In the genomic region with DNA sequence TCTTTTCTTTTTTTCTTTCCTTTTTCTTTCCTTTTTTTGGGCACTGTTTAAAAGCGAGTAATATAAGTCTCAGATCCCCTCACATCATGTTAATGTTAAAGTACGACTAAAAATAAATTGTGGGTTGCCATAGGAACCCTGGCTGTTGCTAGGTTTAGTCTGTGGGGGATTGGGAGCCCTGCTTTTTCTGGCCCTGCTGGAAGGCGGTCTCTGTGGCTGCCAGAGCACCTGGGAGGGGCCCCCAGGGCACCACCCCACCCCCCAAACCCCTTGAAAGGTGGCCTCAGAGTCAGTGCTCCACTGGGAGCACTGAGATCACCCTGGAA, we compare ENCODE assay signal across 28 cellular contexts.
DNase-seq lines count a peak whose midpoint lies in the region; TF ChIP-seq lines count a peak whose summit lies in the region.
"Had no signal": no experiment of that assay in that cellular context is flagged by ENCODE, and none has a peak within 500 bp of the region (broad histone marks: within the 10 kb centered on the region; RNA-seq: fewer than 3 reads in every experiment).

No MANE protein-coding gene starts in this region.

- no peak overlapping the region for H3K4me3 ChIP-seq in dorsolateral prefrontal cortex
- H3K4me3 ChIP-seq in uterus: no peak overlapping the region
- H3K4me3 ChIP-seq: body of pancreas, colonic mucosa, esophagus muscularis mucosa, gastroesophageal sphincter, pancreas, sigmoid colon, tibial artery had no signal

- no peaks in the 10 kb centered on the region for H3K36me3 Mint-ChIP-seq in activated naive CD4-positive, alpha-beta T cell treated with anti-CD3 and anti-CD28 coated beads for 36 hours (ENCODE audit: low read depth)
- H3K36me3 Mint-ChIP-seq in activated naive CD4-positive, alpha-beta T cell treated with anti-CD3 and anti-CD28 coated beads, Interleukin-2, amount 10 ng/mL, durations not matched to agents 7 days and 5 days: no peaks in the 10 kb centered on the region
- H3K36me3 Mint-ChIP-seq: CD8-positive, alpha-beta memory T cell; memory B cell; naive thymus-derived CD4-positive, alpha-beta T cell had no signal

- H3K27ac ChIP-seq in dorsolateral prefrontal cortex (peak overlapping the region in 57 of 59 donors; percentile 6 to 91 (median 73)), uterus (peak overlapping the region; percentile 44 to 55)
- H3K27ac ChIP-seq: body of pancreas, colonic mucosa, pancreas, tibial artery had no signal

- peak overlapping the region; percentile 10 for H3K27ac Mint-ChIP-seq in activated naive CD4-positive, alpha-beta T cell treated with anti-CD3 and anti-CD28 coated beads for 36 hours
- H3K27ac Mint-ChIP-seq in activated naive CD4-positive, alpha-beta T cell treated with anti-CD3 and anti-CD28 coated beads, Interleukin-2, amount 10 ng/mL, durations not matched to agents 7 days and 5 days: no peak overlapping the region
- H3K27ac Mint-ChIP-seq: activated CD4-positive, alpha-beta memory T cell treated with anti-CD3 and anti-CD28 coated beads, Interleukin-2, amount 10 ng/mL, durations not matched to agents 7 days and 5 days; CD8-positive, alpha-beta memory T cell; endodermal cell; memory B cell; naive thymus-derived CD4-positive, alpha-beta T cell had no signal

- no peaks in the 10 kb centered on the region for H3K9me3 Mint-ChIP-seq in activated naive CD4-positive, alpha-beta T cell treated with anti-CD3 and anti-CD28 coated beads for 36 hours
- H3K9me3 Mint-ChIP-seq in activated naive CD4-positive, alpha-beta T cell treated with anti-CD3 and anti-CD28 coated beads, Interleukin-2, amount 10 ng/mL, durations not matched to agents 7 days and 5 days: no peaks in the 10 kb centered on the region
- H3K9me3 Mint-ChIP-seq: activated CD4-positive, alpha-beta memory T cell treated with anti-CD3 and anti-CD28 coated beads, Interleukin-2, amount 10 ng/mL, durations not matched to agents 7 days and 5 days; CD8-positive, alpha-beta memory T cell; endodermal cell; memory B cell; naive thymus-derived CD4-positive, alpha-beta T cell had no signal

- no peaks in the 10 kb centered on the region for H3K27me3 ChIP-seq in dorsolateral prefrontal cortex
- H3K27me3 ChIP-seq in uterus: no peaks in the 10 kb centered on the region
- H3K27me3 ChIP-seq: body of pancreas, colonic mucosa, esophagus muscularis mucosa, gastroesophageal sphincter, pancreas, sigmoid colon, tibial artery had no signal

- no peaks in the 10 kb centered on the region for H3K9me3 ChIP-seq in uterus
- H3K9me3 ChIP-seq: body of pancreas, colonic mucosa, esophagus muscularis mucosa, gastroesophageal sphincter, pancreas, sigmoid colon, tibial artery had no signal

- no peak for DNase-seq in activated naive CD4-positive, alpha-beta T cell treated with anti-CD3 and anti-CD28 coated beads for 36 hours
- no peak for DNase-seq in activated naive CD4-positive, alpha-beta T cell treated with anti-CD3 and anti-CD28 coated beads, Interleukin-2, amount 10 ng/mL, durations not matched to agents 7 days and 5 days
- DNase-seq in dorsolateral prefrontal cortex: peak in 1 of 10 donors; percentile 24
- DNase-seq in middle frontal gyrus (ENCODE audit: extremely low spot score, low spot score): peak; percentile 46
- no peak for DNase-seq in uterus
- no peak for DNase-seq in RKO (ENCODE audit: low spot score)
- no peak for DNase-seq in NCI-H187 (lab: John Stamatoyannopoulos, UW)
- DNase-seq in activated CD8-positive, alpha-beta memory T cell treated with anti-CD3 and anti-CD28 coated beads, Interleukin-2, amount 50 U/mL, for 48 hours: no peak
- DNase-seq: activated CD4-positive, alpha-beta memory T cell treated with anti-CD3 and anti-CD28 coated beads, Interleukin-2, amount 10 ng/mL, durations not matched to agents 7 days and 5 days; activated gamma-delta T cell; activated T-cell treated with anti-CD3 and anti-CD28 coated beads for 4 hours; body of pancreas; CD8-positive, alpha-beta memory T cell; colonic mucosa; endodermal cell; GDM1; naive thymus-derived CD4-positive, alpha-beta T cell; NCI-H1092; NCI-H1930; SHP77 treated with DMSO at 0.1 percent for 48 hours; sigmoid colon; stimulated activated CD4-positive, alpha-beta T cell treated with anti-CD3 and anti-CD28 coated beads, Interleukin-15, amount 100 ng/mL, for 24 hours; stimulated activated naive CD8-positive, alpha-beta T cell treated with anti-CD3 and anti-CD28 coated beads, Interleukin-15, Interleukin-2, amounts not matched to agents 100 U/mL and 50 U/mL, for 24 hours; tibial artery had no signal

- CTCF ChIA-PET in activated naive CD4-positive, alpha-beta T cell treated with anti-CD3 and anti-CD28 coated beads for 36 hours (lab: Charles Lee): no interaction called here
- CTCF ChIA-PET in activated naive CD4-positive, alpha-beta T cell treated with anti-CD3 and anti-CD28 coated beads, Interleukin-2, amount 10 ng/mL, durations not matched to agents 7 days and 5 days (lab: Charles Lee): no interaction called here

- no peaks in the 10 kb centered on the region for H3K4me1 ChIP-seq in uterus
- H3K4me1 ChIP-seq: body of pancreas, colonic mucosa, pancreas had no signal

- peaks cover 3% of the 10 kb centered on the region for H3K27me3 Mint-ChIP-seq in activated naive CD4-positive, alpha-beta T cell treated with anti-CD3 and anti-CD28 coated beads for 36 hours (ENCODE audit: low read depth)
- H3K27me3 Mint-ChIP-seq in activated naive CD4-positive, alpha-beta T cell treated with anti-CD3 and anti-CD28 coated beads, Interleukin-2, amount 10 ng/mL, durations not matched to agents 7 days and 5 days: peaks cover 30% of the 10 kb centered on the region

- H3K36me3 ChIP-seq in uterus: no peaks in the 10 kb centered on the region
- H3K36me3 ChIP-seq: colonic mucosa, esophagus muscularis mucosa, gastroesophageal sphincter, pancreas, sigmoid colon, tibial artery had no signal

- intact Hi-C loops in activated naive CD4-positive, alpha-beta T cell treated with anti-CD3 and anti-CD28 coated beads for 36 hours (cut with micrococcal nuclease): no loop called here
- intact Hi-C loops in dorsolateral prefrontal cortex (cut with DNase I): no loop called here
- intact Hi-C loops in uterus (cut with DNase I; ENCODE audit: low total_unique reads): loop anchor here (10.0 kb wide), 1 partner anchor 70 kb away; no protein-coding TSS in a partner anchor

- no peak for TF ChIP-seq POLR2A in uterus (IDR thresholded peaks at IDR 0.05)

- H3K4me3 Mint-ChIP-seq in activated naive CD4-positive, alpha-beta T cell treated with anti-CD3 and anti-CD28 coated beads for 36 hours: no peak overlapping the region
- H3K4me3 Mint-ChIP-seq in activated naive CD4-positive, alpha-beta T cell treated with anti-CD3 and anti-CD28 coated beads, Interleukin-2, amount 10 ng/mL, durations not matched to agents 7 days and 5 days: no peak overlapping the region
- H3K4me3 Mint-ChIP-seq: activated CD4-positive, alpha-beta memory T cell treated with anti-CD3 and anti-CD28 coated beads, Interleukin-2, amount 10 ng/mL, durations not matched to agents 7 days and 5 days; CD8-positive, alpha-beta memory T cell; endodermal cell; memory B cell; naive thymus-derived CD4-positive, alpha-beta T cell had no signal

- H3K4me1 Mint-ChIP-seq in activated naive CD4-positive, alpha-beta T cell treated with anti-CD3 and anti-CD28 coated beads for 36 hours (ENCODE audit: low read depth): no peaks in the 10 kb centered on the region
- no peaks in the 10 kb centered on the region for H3K4me1 Mint-ChIP-seq in activated naive CD4-positive, alpha-beta T cell treated with anti-CD3 and anti-CD28 coated beads, Interleukin-2, amount 10 ng/mL, durations not matched to agents 7 days and 5 days
- H3K4me1 Mint-ChIP-seq: activated CD4-positive, alpha-beta memory T cell treated with anti-CD3 and anti-CD28 coated beads, Interleukin-2, amount 10 ng/mL, durations not matched to agents 7 days and 5 days; CD8-positive, alpha-beta memory T cell; memory B cell had no signal

- TF ChIP-seq CTCF in dorsolateral prefrontal cortex (IDR thresholded peaks at IDR 0.05 in 54 of 56, conservative IDR thresholded peaks at IDR 0.05 in 2 of 56; ENCODE audit: low read depth in 1 of 56, partially characterized antibody in 56 of 56): no peak
- TF ChIP-seq CTCF in uterus (IDR thresholded peaks at IDR 0.05): no peak
